8 cellular contexts compared by ENCODE assay signal in genomic region chr5:179678238-179679013, GRCh38. TPM values are rescaled to one million over a fixed set of nuclear protein-coding genes. Genes with fewer than 3 reads are reported as not detected.
DNase-seq lines count a peak whose midpoint lies in the region; ATAC-seq and TF ChIP-seq lines count a peak whose summit lies in the region.

No MANE protein-coding gene starts in this region.

- CTCF ChIA-PET in BJ (lab: Yijun Ruan, JAX) = interaction anchor here (0.5 to 5.1 kb wide), 4 partner anchors 10 to 1040 kb away, joined by 4 to 21 read pairs (median 7); no protein-coding TSS in a partner anchor

- 0 out of 2 replicates have a peak, but pooled peaks have one; percentile 9 for TF ChIP-seq CTCF in BJ (IDR thresholded peaks at IDR 0.05; ENCODE audit: insufficient read depth, low read depth, low read length)
- TF ChIP-seq CTCF in coronary artery (IDR thresholded peaks at IDR 0.05) = no peak

- H3K36me3 ChIP-seq in BJ (ENCODE audit: control insufficient read depth, insufficient read depth, low read length) = no peaks in the 10 kb centered on the region

- H3K27ac Mint-ChIP-seq in activated CD4-positive, alpha-beta T cell treated with anti-CD3 and anti-CD28 coated beads, Interleukin-2, amount 10 ng/mL, durations not matched to agents 24 days and 14 days = peak overlapping the region; percentile 99

- no peaks in the 10 kb centered on the region for H3K27me3 ChIP-seq in BJ (ENCODE audit: control insufficient read depth, insufficient read depth, low read length)

- no peaks in the 10 kb centered on the region for H3K27me3 Mint-ChIP-seq in activated CD4-positive, alpha-beta T cell treated with anti-CD3 and anti-CD28 coated beads, Interleukin-2, amount 10 ng/mL, durations not matched to agents 24 days and 14 days

- POLR2A ChIA-PET in BJ (lab: Charles Lee) = no interaction called here

- peaks cover 4% of the 10 kb centered on the region for H3K9me3 Mint-ChIP-seq in activated CD4-positive, alpha-beta T cell treated with anti-CD3 and anti-CD28 coated beads, Interleukin-2, amount 10 ng/mL, durations not matched to agents 24 days and 14 days

- H3K4me3 Mint-ChIP-seq in activated CD4-positive, alpha-beta T cell treated with anti-CD3 and anti-CD28 coated beads, Interleukin-2, amount 10 ng/mL, durations not matched to agents 24 days and 14 days = peak overlapping the region; percentile 100

- intact Hi-C loops in activated CD4-positive, alpha-beta T cell treated with anti-CD3 and anti-CD28 coated beads, Interleukin-2, amount 10 ng/mL, durations not matched to agents 24 days and 14 days (cut with micrococcal nuclease) = loop anchor here (1.0 to 5.0 kb wide), 5 partner anchors 20 to 394 kb away; partner anchors contain the start of genes CANX, HNRNPH1, MAML1 and RNF130

- peak; percentile 91 for ATAC-seq in GM19324 (IDR thresholded peaks at IDR 0.05; ENCODE audit: low FRiP score, unreplicated experiment)
- ATAC-seq in HG03457 (IDR thresholded peaks at IDR 0.05; ENCODE audit: unreplicated experiment) = peak; percentile 87

- H3K27ac ChIP-seq in coronary artery = peak overlapping the region; percentile 76 to 92

- DNase-seq in BJ (ENCODE audit: low read depth) (peak; percentile 64), NCI-H524 treated with DMSO at 0.1 percent for 48 hours (lab: John Stamatoyannopoulos, UW) (peak; percentile 70), coronary artery (ENCODE audit: low spot score) (peak; percentile 95), left kidney (ENCODE audit: low read depth, low spot score) (peak; percentile 99)
- DNase-seq in activated CD4-positive, alpha-beta T cell treated with anti-CD3 and anti-CD28 coated beads, Interleukin-2, amount 10 ng/mL, durations not matched to agents 24 days and 14 days = peak; percentile 98
- DNase-seq in stimulated activated CD4-positive, alpha-beta T cell treated with anti-CD3 and anti-CD28 coated beads, Interleukin-1b, Interleukin-23, amount 100 ng/mL, for 4 hours (ENCODE audit: low read depth in 2 of 2) = peak; percentile 85 to 91

- peak overlapping the region; percentile 68 for H3K4me3 ChIP-seq in BJ (ENCODE audit: low read depth, low read length)
- H3K4me3 ChIP-seq in coronary artery = peak overlapping the region; percentile 88

- H3K36me3 Mint-ChIP-seq in activated CD4-positive, alpha-beta T cell treated with anti-CD3 and anti-CD28 coated beads, Interleukin-2, amount 10 ng/mL, durations not matched to agents 24 days and 14 days (ENCODE audit: low read depth) = peaks cover 36% of the 10 kb centered on the region

- peaks cover 31% of the 10 kb centered on the region for H3K4me1 Mint-ChIP-seq in activated CD4-positive, alpha-beta T cell treated with anti-CD3 and anti-CD28 coated beads, Interleukin-2, amount 10 ng/mL, durations not matched to agents 24 days and 14 days

RNA-seq across cellular contexts. Expression of gene CBY3, which starts 2.4 kb away (rescaled TPM):
- not detected in 2 replicates for polyA plus RNA-seq in BJ (2011; rRNA removed)
- polyA minus RNA-seq in BJ (2011; rRNA and poly(A)+ RNA removed) = not detected in 2 replicates
- total RNA-seq in activated CD4-positive, alpha-beta T cell treated with anti-CD3 and anti-CD28 coated beads, Interleukin-2, amount 10 ng/mL, durations not matched to agents 24 days and 14 days = 0.45 and 0.63 TPM in 2 replicates

RNA-seq across cellular contexts. Expression of gene CANX, which starts 20.3 kb away (rescaled TPM):
- 502 and 974 TPM in 2 replicates for polyA plus RNA-seq in BJ (2011; rRNA removed)
- 951 and 994 TPM in 2 replicates for polyA minus RNA-seq in BJ (2011; rRNA and poly(A)+ RNA removed)
- 514 and 546 TPM in 2 replicates for total RNA-seq in activated CD4-positive, alpha-beta T cell treated with anti-CD3 and anti-CD28 coated beads, Interleukin-2, amount 10 ng/mL, durations not matched to agents 24 days and 14 days

RNA-seq across cellular contexts. Expression of gene MAML1, which starts 54.2 kb away (rescaled TPM):
- polyA plus RNA-seq in BJ (2011; rRNA removed) = 4.4 and 5.3 TPM in 2 replicates
- 6.9 and 11.1 TPM in 2 replicates for polyA minus RNA-seq in BJ (2011; rRNA and poly(A)+ RNA removed)
- 34.6 and 37.3 TPM in 2 replicates for total RNA-seq in activated CD4-positive, alpha-beta T cell treated with anti-CD3 and anti-CD28 coated beads, Interleukin-2, amount 10 ng/mL, durations not matched to agents 24 days and 14 days

RNA-seq across cellular contexts. Expression of gene HNRNPH1, which starts 55.0 kb away (rescaled TPM):
- 142 and 247 TPM in 2 replicates for polyA plus RNA-seq in BJ (2011; rRNA removed)
- 293 and 335 TPM in 2 replicates for polyA minus RNA-seq in BJ (2011; rRNA and poly(A)+ RNA removed)
- 952 and 964 TPM in 2 replicates for total RNA-seq in activated CD4-positive, alpha-beta T cell treated with anti-CD3 and anti-CD28 coated beads, Interleukin-2, amount 10 ng/mL, durations not matched to agents 24 days and 14 days

Comparison
In these comparisons a context has a peak if more than half of its experiments do, and no peak if none do; other contexts are left out.
1. Peak in every context shown above with its lines: DNase-seq, ATAC-seq, H3K4me3 ChIP-seq and H3K27ac ChIP-seq.